16 cellular contexts compared by ENCODE assay signal in genomic region chr15:91891101-91891500, GRCh38. TPM values are rescaled to one million over a fixed set of nuclear protein-coding genes. Genes with fewer than 3 reads are reported as not detected.
DNase-seq lines count a peak whose midpoint lies in the region; ATAC-seq and TF ChIP-seq lines count a peak whose summit lies in the region.
"Had no signal": no experiment of that assay in that cellular context is flagged by ENCODE, and none has a peak within 500 bp of the region (broad histone marks: within the 10 kb centered on the region; RNA-seq: fewer than 3 reads in every experiment).

No MANE protein-coding gene starts in this region.

- peaks cover 27 to 43% of the 10 kb centered on the region in 2 donors for H3K4me1 Mint-ChIP-seq in natural killer cell treated with Interleukin-12 subunit alpha and Interleukin-12 subunit beta and Interleukin-15 and Interleukin-18, amount 100 ng/mL, for 72 hours (ENCODE audit: low read depth in 2 of 2)
- H3K4me1 Mint-ChIP-seq in type B pancreatic cell (ENCODE audit: unreplicated experiment), result peaks cover 24% of the 10 kb centered on the region

- ATAC-seq in right cardiac atrium, result no peak
- no peak for ATAC-seq in left cardiac atrium
- ATAC-seq in RWPE2 (ENCODE audit: low read depth), result no peak
- no peak for ATAC-seq in natural killer cell treated with Interleukin-12 subunit alpha and Interleukin-12 subunit beta and Interleukin-15 and Interleukin-18, amount 100 ng/mL, for 72 hours
- ATAC-seq: GM23338 had no signal

- no peak overlapping the region for H3K27ac Mint-ChIP-seq in natural killer cell treated with Interleukin-12 subunit alpha and Interleukin-12 subunit beta and Interleukin-15 and Interleukin-18, amount 100 ng/mL, for 72 hours
- no peak overlapping the region for H3K27ac Mint-ChIP-seq in type B pancreatic cell
- H3K27ac Mint-ChIP-seq: GM23338 had no signal

- TF ChIP-seq CTCF in RWPE2 (IDR thresholded peaks at IDR 0.05; ENCODE audit: poor library complexity, severe bottlenecking), result no peak
- no peak for TF ChIP-seq CTCF in type B pancreatic cell (conservative IDR thresholded peaks at IDR 0.05)

- H3K27me3 Mint-ChIP-seq in natural killer cell treated with Interleukin-12 subunit alpha and Interleukin-12 subunit beta and Interleukin-15 and Interleukin-18, amount 100 ng/mL, for 72 hours, result no peaks in the 10 kb centered on the region
- H3K27me3 Mint-ChIP-seq in type B pancreatic cell, result no peaks in the 10 kb centered on the region
- H3K27me3 Mint-ChIP-seq: CD4-positive, alpha-beta memory T cell had no signal

- H3K4me3 ChIP-seq in right cardiac atrium (ENCODE audit: low read length) (no peak overlapping the region), RWPE2 (ENCODE audit: severe bottlenecking) (no peak overlapping the region)
- H3K4me3 ChIP-seq: BLaER1, GM23338, HAP-1 had no signal

- H3K9me3 Mint-ChIP-seq in natural killer cell treated with Interleukin-12 subunit alpha and Interleukin-12 subunit beta and Interleukin-15 and Interleukin-18, amount 100 ng/mL, for 72 hours, result no peaks in the 10 kb centered on the region
- H3K9me3 Mint-ChIP-seq in type B pancreatic cell, result no peaks in the 10 kb centered on the region
- H3K9me3 Mint-ChIP-seq: GM23338 had no signal

- H3K4me1 ChIP-seq in right cardiac atrium (ENCODE audit: control insufficient read depth, insufficient read depth, low read length) (peaks cover 29% of the 10 kb centered on the region), RWPE2 (ENCODE audit: insufficient read depth, poor library complexity, severe bottlenecking) (peaks cover 30% of the 10 kb centered on the region)
- H3K4me1 ChIP-seq: Caco-2, HAP-1 had no signal

- H3K36me3 ChIP-seq in RWPE2 (ENCODE audit: low read depth), result no peaks in the 10 kb centered on the region
- H3K36me3 ChIP-seq: BLaER1, HAP-1 had no signal

- DNase-seq in right cardiac atrium (no peak), left cardiac atrium (no peak), RWPE2 (ENCODE audit: low spot score) (no peak), ecto neural progenitor cell (ENCODE audit: low spot score) (peak; percentile 11), AG20443 (ENCODE audit: low spot score) (no peak), type B pancreatic cell (ENCODE audit: extremely low spot score, unreplicated experiment) (no peak)
- DNase-seq in natural killer cell treated with Interleukin-12 subunit alpha and Interleukin-12 subunit beta and Interleukin-15 and Interleukin-18, amount 100 ng/mL, for 72 hours (ENCODE audit: low spot score), result no peak
- DNase-seq: Caco-2; CD4-positive, alpha-beta memory T cell; DND-41; KG1; NCI-H2227 treated with DMSO at 0.1 percent for 48 hours; NCI-H510A treated with DMSO at 0.1 percent for 48 hours had no signal

- H3K27me3 ChIP-seq in right cardiac atrium (ENCODE audit: control insufficient read depth, insufficient read depth) (no peaks in the 10 kb centered on the region), RWPE2 (ENCODE audit: insufficient read depth, poor library complexity, severe bottlenecking) (no peaks in the 10 kb centered on the region)
- H3K27me3 ChIP-seq: BLaER1 had no signal

- no peaks in the 10 kb centered on the region for H3K36me3 Mint-ChIP-seq in natural killer cell treated with Interleukin-12 subunit alpha and Interleukin-12 subunit beta and Interleukin-15 and Interleukin-18, amount 100 ng/mL, for 72 hours
- peaks cover 8% of the 10 kb centered on the region for H3K36me3 Mint-ChIP-seq in type B pancreatic cell

- H3K9me3 ChIP-seq in right cardiac atrium (ENCODE audit: control insufficient read depth, low read length), result no peaks in the 10 kb centered on the region
- no peaks in the 10 kb centered on the region for H3K9me3 ChIP-seq in RWPE2 (ENCODE audit: severe bottlenecking)
- H3K9me3 ChIP-seq: BLaER1, Caco-2, HAP-1 had no signal

- H3K4me3 Mint-ChIP-seq in natural killer cell treated with Interleukin-12 subunit alpha and Interleukin-12 subunit beta and Interleukin-15 and Interleukin-18, amount 100 ng/mL, for 72 hours, result no peak overlapping the region
- no peak overlapping the region for H3K4me3 Mint-ChIP-seq in type B pancreatic cell
- H3K4me3 Mint-ChIP-seq: CD4-positive, alpha-beta memory T cell; GM23338 had no signal

- peak overlapping the region; percentile 6 for H3K27ac ChIP-seq in right cardiac atrium (ENCODE audit: low read length)
- H3K27ac ChIP-seq in RWPE2 (ENCODE audit: poor library complexity, severe bottlenecking), result peak overlapping the region; percentile 62
- H3K27ac ChIP-seq: BLaER1 had no signal

- WGBS in right cardiac atrium, result 66% methylated on average over 1 of the region's 1 CpG

- intact Hi-C loops in right cardiac atrium (cut with DNase I), result no loop called here
- intact Hi-C loops in left cardiac atrium (cut with DNase I), result no loop called here

RNA-seq across cellular contexts. Expression of gene SLCO3A1, which starts 37.6 kb away (rescaled TPM):
- 10 to 100 TPM; 37.4 to 52.0 (median 46.2) TPM for total RNA-seq in right cardiac atrium
- 42.1 TPM for polyA plus RNA-seq in right cardiac atrium
- total RNA-seq in left cardiac atrium, result 10 to 100 TPM; 37.8 to 47.7 TPM
- 10 to 100 TPM; 10.4 to 12.5 TPM for total RNA-seq in natural killer cell treated with Interleukin-12 subunit alpha and Interleukin-12 subunit beta and Interleukin-15 and Interleukin-18, amount 100 ng/mL, for 72 hours
- total RNA-seq in type B pancreatic cell (ENCODE audit: low replicate concordance), result 30.9 and 104 TPM in 2 replicates
- total RNA-seq: Caco-2 had no signal
